18 cellular contexts compared by ENCODE assay signal in genomic region chr5:10737880-10738279, GRCh38. TPM values are rescaled to one million over a fixed set of nuclear protein-coding genes. Genes with fewer than 3 reads are reported as not detected.
DNase-seq lines count a peak whose midpoint lies in the region; ATAC-seq, FAIRE-seq and TF ChIP-seq lines count a peak whose summit lies in the region.
"Had no signal": no experiment of that assay in that cellular context is flagged by ENCODE, and none has a peak within 500 bp of the region (broad histone marks: within the 10 kb centered on the region; RNA-seq: fewer than 3 reads in every experiment).

No MANE protein-coding gene starts in this region.

- no peak overlapping the region for H2BK12ac ChIP-seq in trophoblast cell (ENCODE audit: low read length)

- H3K4me3 ChIP-seq in left ventricle myocardium inferior (no peak overlapping the region), Karpas-422 (ENCODE audit: low read length) (no peak overlapping the region), trophoblast cell (ENCODE audit: low read depth, low read length) (no peak overlapping the region)
- H3K4me3 ChIP-seq: A549, GM12878 had no signal

- H3K27ac Mint-ChIP-seq in endothelial cell (ENCODE audit: unreplicated experiment) (no peak overlapping the region), CD14-positive monocyte (peak overlapping the region in 2 of 7 donors; percentile 50 to 60)
- H3K27ac Mint-ChIP-seq: HFFc6 had no signal

- no peak overlapping the region for H4K91ac ChIP-seq in trophoblast cell (ENCODE audit: low read depth, low read length)

- H3K4me2 ChIP-seq in Karpas-422 (ENCODE audit: low read depth, low read length, poor library complexity, severe bottlenecking) (peak overlapping the region; percentile 62), trophoblast cell (ENCODE audit: low read length) (no peak overlapping the region)
- H3K4me2 ChIP-seq: A549 had no signal

- peaks cover 26% of the 10 kb centered on the region for H3K4me1 ChIP-seq in left ventricle myocardium inferior
- peaks cover 72% of the 10 kb centered on the region for H3K4me1 ChIP-seq in Karpas-422 (ENCODE audit: low read length)
- H3K4me1 ChIP-seq in trophoblast cell (ENCODE audit: control insufficient read depth in 1 of 2, insufficient read depth in 2 of 2, low read length in 2 of 2), result peaks cover 5 to 8% of the 10 kb centered on the region in 2 experiments
- H3K4me1 ChIP-seq: A549 had no signal

- no peak overlapping the region for H2AK5ac ChIP-seq in trophoblast cell (ENCODE audit: low read length)

- H3K9me3 ChIP-seq in left ventricle myocardium inferior (replicated peaks), result peaks cover 13% of the 10 kb centered on the region
- no peaks in the 10 kb centered on the region for H3K9me3 ChIP-seq in Karpas-422 (ENCODE audit: low read length)
- H3K9me3 ChIP-seq in trophoblast cell (ENCODE audit: insufficient read depth, low read depth, low read length), result peaks cover 3% of the 10 kb centered on the region

- no peak for FAIRE-seq in D721Med (lab: Jason Lieb, UNC)
- FAIRE-seq: A549, GM12878, HTR-8/SVneo had no signal

- TF ChIP-seq CTCF in left ventricle myocardium inferior (IDR thresholded peaks at IDR 0.05; ENCODE audit: borderline replicate concordance), result no peak
- no peak for TF ChIP-seq CTCF in endothelial cell (IDR thresholded peaks at IDR 0.05; ENCODE audit: unreplicated experiment)
- TF ChIP-seq CTCF in D721Med (IDR thresholded peaks at IDR 0.05; ENCODE audit: insufficient read depth, missing control alignments), result no peak
- no peak for TF ChIP-seq CTCF in CD14-positive monocyte (IDR thresholded peaks at IDR 0.05)

- H3K27ac ChIP-seq in left ventricle myocardium inferior (replicated peaks), result no peak overlapping the region
- H3K27ac ChIP-seq in Karpas-422 (ENCODE audit: low read length), result peak overlapping the region; percentile 92
- no peak overlapping the region for H3K27ac ChIP-seq in trophoblast cell (ENCODE audit: low read depth, low read length)
- H3K27ac ChIP-seq: 22Rv1, A549, C4-2B had no signal

- no peaks in the 10 kb centered on the region for H3K9me2 ChIP-seq in Karpas-422 (replicated peaks; ENCODE audit: insufficient read depth, low read length)

- H2AFZ ChIP-seq in Karpas-422 (ENCODE audit: low read length) (no peak overlapping the region), trophoblast cell (ENCODE audit: insufficient read depth, low read length, poor library complexity) (no peak overlapping the region)

- no peaks in the 10 kb centered on the region for H3K27me3 ChIP-seq in left ventricle myocardium inferior (ENCODE audit: low read depth)
- H3K27me3 ChIP-seq in Karpas-422 (ENCODE audit: low read length), result no peaks in the 10 kb centered on the region
- no peaks in the 10 kb centered on the region for H3K27me3 ChIP-seq in trophoblast cell (ENCODE audit: insufficient read depth, low read length)

- no peak overlapping the region for H4K12ac ChIP-seq in trophoblast cell (ENCODE audit: low read depth, low read length)

- ATAC-seq in Right ventricle myocardium superior (ENCODE audit: poor library complexity), result peak; percentile 13
- ATAC-seq: A549, GM12878, HCT116 had no signal

- no peak overlapping the region for H2BK5ac ChIP-seq in trophoblast cell (ENCODE audit: low read depth, low read length, poor library complexity)

- intact Hi-C loops in Right ventricle myocardium superior (cut with DNase I) (no loop called here), left ventricle myocardium inferior (cut with micrococcal nuclease) (no loop called here), CD14-positive monocyte (cut with micrococcal nuclease) (no loop called here)

- H4K20me1 ChIP-seq in Karpas-422 (ENCODE audit: insufficient read depth, low read depth, low read length), result no peaks in the 10 kb centered on the region

- H3K27me3 Mint-ChIP-seq in endothelial cell (ENCODE audit: unreplicated experiment) (peaks cover 3% of the 10 kb centered on the region), CD14-positive monocyte (ENCODE audit: low read depth in 3 of 3) (peaks cover 0 to 2% (median 0%) of the 10 kb centered on the region in 3 donors)
- H3K27me3 Mint-ChIP-seq: CD4-positive, alpha-beta memory T cell had no signal

- H3K18ac ChIP-seq in trophoblast cell (ENCODE audit: low read length), result peak overlapping the region; percentile 41

- peak overlapping the region; percentile 44 for H3K4ac ChIP-seq in trophoblast cell (ENCODE audit: low read depth, low read length)

- H3K79me1 ChIP-seq in trophoblast cell (ENCODE audit: low read length), result peaks cover 4% of the 10 kb centered on the region

- H3K9me3 Mint-ChIP-seq in endothelial cell (ENCODE audit: unreplicated experiment) (no peaks in the 10 kb centered on the region), CD14-positive monocyte (peaks cover 6 to 14% (median 9%) of the 10 kb centered on the region in 7 donors)

- peak overlapping the region; percentile 28 for H3K9ac ChIP-seq in Karpas-422 (ENCODE audit: low read length)
- H3K9ac ChIP-seq in trophoblast cell (ENCODE audit: low read length), result no peak overlapping the region

- peaks cover 28% of the 10 kb centered on the region for H3K36me3 ChIP-seq in left ventricle myocardium inferior
- H3K36me3 ChIP-seq in Karpas-422 (ENCODE audit: insufficient read depth, low read length), result peaks cover 35% of the 10 kb centered on the region
- peaks cover 13 to 26% of the 10 kb centered on the region in 2 experiments for H3K36me3 ChIP-seq in trophoblast cell (ENCODE audit: control insufficient read depth in 1 of 2, insufficient read depth in 2 of 2, low read length in 2 of 2)

- H3K4me1 Mint-ChIP-seq in endothelial cell (ENCODE audit: unreplicated experiment) (peaks cover 47% of the 10 kb centered on the region), CD14-positive monocyte (peaks cover 33% of the 10 kb centered on the region)

- H3K14ac ChIP-seq in trophoblast cell (ENCODE audit: low read length), result no peak overlapping the region

- DNase-seq in Right ventricle myocardium superior, result no peak
- no peak for DNase-seq in left ventricle myocardium inferior
- DNase-seq in Karpas-422, result no peak
- no peak for DNase-seq in endothelial cell (ENCODE audit: low spot score)
- DNase-seq in trophoblast cell, result no peak
- no peak for DNase-seq in D721Med (ENCODE audit: insufficient read length, low spot score)
- DNase-seq in CD14-positive monocyte (ENCODE audit: low spot score), result no peak
- DNase-seq: AML-193; CD4-positive, alpha-beta memory T cell; GOT3; H7; HFFc6 had no signal

- H3K79me2 ChIP-seq in Karpas-422 (ENCODE audit: low read length) (peaks cover 92% of the 10 kb centered on the region), trophoblast cell (ENCODE audit: control insufficient read depth, insufficient read depth, low read length, poor library complexity) (peaks cover 2% of the 10 kb centered on the region)

- no peak overlapping the region for H4K8ac ChIP-seq in trophoblast cell (ENCODE audit: low read depth, low read length)

- H3K36me3 Mint-ChIP-seq in endothelial cell (ENCODE audit: low read depth, unreplicated experiment) (peaks cover 47% of the 10 kb centered on the region), CD14-positive monocyte (peaks cover 51 to 68% of the 10 kb centered on the region in 2 donors)

- H2BK120ac ChIP-seq in trophoblast cell (ENCODE audit: insufficient read depth, low read length, poor library complexity), result no peak overlapping the region

- no peak overlapping the region for H3K23ac ChIP-seq in trophoblast cell (ENCODE audit: low read length)

- H3K4me3 Mint-ChIP-seq in endothelial cell (ENCODE audit: unreplicated experiment), result peak overlapping the region; percentile 43
- no peak overlapping the region for H3K4me3 Mint-ChIP-seq in CD14-positive monocyte
- H3K4me3 Mint-ChIP-seq: HFFc6 had no signal

RNA-seq across cellular contexts. Expression of gene DAP, which starts 23.2 kb away (rescaled TPM):
- total RNA-seq in Right ventricle myocardium superior (13.6 TPM), left ventricle myocardium inferior (22.9 TPM), endothelial cell (ENCODE audit: unreplicated experiment) (231 TPM)
- total RNA-seq in Karpas-422 (2014; rRNA removed; shearing (Covaris generic); ENCODE audit: low replicate concordance), result 33.8 and 42.6 TPM in 2 replicates
- polyA plus RNA-seq in trophoblast cell (2013), result 175 and 176 TPM in 2 replicates
- 10 to 100 TPM; 60.9 to 69.0 TPM for polyA plus RNA-seq in CD14-positive monocyte
